19 cellular contexts compared by ENCODE assay signal in genomic region chr15:90138071-90138833, GRCh38. TPM values are rescaled to one million over a fixed set of nuclear protein-coding genes. Genes with fewer than 3 reads are reported as not detected.
A peak's percentile ranks its signal among the peaks of the same experiment; 100 is the strongest.
DNase-seq lines count a peak whose midpoint lies in the region; TF ChIP-seq lines count a peak whose summit lies in the region.
"Had no signal": no experiment of that assay in that cellular context is flagged by ENCODE, and none has a peak within 500 bp of the region (broad histone marks: within the 10 kb centered on the region; RNA-seq: fewer than 3 reads in every experiment).

No MANE protein-coding gene starts in this region.

- no peaks in the 10 kb centered on the region for H3K36me3 Mint-ChIP-seq in MCF 10A (ENCODE audit: insufficient read depth, unreplicated experiment)

- H4K20me1 ChIP-seq in BLaER1: no peaks in the 10 kb centered on the region

- no peaks in the 10 kb centered on the region for H3K36me3 ChIP-seq in BLaER1
- H3K36me3 ChIP-seq in esophagus muscularis mucosa: no peaks in the 10 kb centered on the region
- H3K36me3 ChIP-seq: MG63 had no signal

- 85% methylated on average over 11 of the region's 11 CpGs for WGBS in esophagus muscularis mucosa

- BruUV-seq in MCF 10A (replicated peaks; lab: Mats Ljungman, UMichigan): no TSS peak

- no peak overlapping the region for H3K27ac ChIP-seq in BLaER1
- H3K27ac ChIP-seq in esophagus muscularis mucosa (replicated peaks in 1 of 4): peak overlapping the region; percentile 4 to 56 (median 42)
- H3K27ac ChIP-seq: A549, HL-60, KMS-11 had no signal

- H3K4me3 Mint-ChIP-seq in MCF 10A (ENCODE audit: unreplicated experiment): no peak overlapping the region
- H3K4me3 Mint-ChIP-seq: CD4-positive, alpha-beta T cell had no signal

- no peak for TF ChIP-seq EP300 in esophagus muscularis mucosa (IDR thresholded peaks at IDR 0.05)

- H3K9me3 ChIP-seq in BLaER1 (no peaks in the 10 kb centered on the region), esophagus muscularis mucosa (no peaks in the 10 kb centered on the region)
- H3K9me3 ChIP-seq: A549, MG63 had no signal

- intact Hi-C loops in esophagus muscularis mucosa (cut with DNase I) (no loop called here), MCF 10A (cut with micrococcal nuclease) (no loop called here)

- H3K4me3 ChIP-seq in BLaER1 (no peak overlapping the region), esophagus muscularis mucosa (no peak overlapping the region)
- H3K4me3 ChIP-seq: A549, MG63 had no signal

- peaks cover 26% of the 10 kb centered on the region for H3K4me1 ChIP-seq in BLaER1
- H3K4me1 ChIP-seq in esophagus muscularis mucosa: peaks cover 8 to 18% (median 14%) of the 10 kb centered on the region in 4 donors

- CTCF ChIA-PET in MCF 10A (lab: Yijun Ruan, JAX): interaction anchor here (0.6 to 1.4 kb wide), 3 partner anchors 84 to 376 kb away, joined by 3 to 5 read pairs (median 4); no protein-coding TSS in a partner anchor

- DNase-seq in esophagus muscularis mucosa (ENCODE audit: extremely low spot score) (no peak), kidney glomerular epithelial cell (lab: John Stamatoyannopoulos, UW) (peak; percentile 17), renal cortical epithelial cell (ENCODE audit: low read depth) (peak; percentile 59), GM13976 (ENCODE audit: low spot score) (no peak), MCF 10A (ENCODE audit: unreplicated experiment) (no peak)
- no peak for DNase-seq in activated CD8-positive, alpha-beta memory T cell treated with anti-CD3 and anti-CD28 coated beads, Interleukin-2, amount 50 U/mL, for 48 hours
- DNase-seq: CD4-positive, alpha-beta T cell; DMS79 treated with DMSO at 0.1 percent for 48 hours; MG63; NCI-H1105 treated with DMSO at 0.1 percent for 48 hours; NCI-H187 treated with DMSO at 0.1 percent for 48 hours; NCI-H2171; NCI-H446 treated with DMSO at 0.1 percent for 48 hours; NCI-H82; SIG-M5 had no signal

- H3K9me3 Mint-ChIP-seq in MCF 10A (ENCODE audit: unreplicated experiment): no peaks in the 10 kb centered on the region

- POLR2A ChIA-PET in MCF 10A (lab: Yijun Ruan, JAX): interaction anchor here (1.1 kb wide), 1 partner anchor 95 kb away, joined by 3 read pairs; no protein-coding TSS in a partner anchor

- in situ Hi-C loops in GM13976 (cut with MboI; ENCODE audit: low sequenced_read_pairs, unreplicated experiment): no loop called here

- no peak for TF ChIP-seq POLR2A in esophagus muscularis mucosa (IDR thresholded peaks at IDR 0.05; ENCODE audit: low read depth)

- peak overlapping the region; percentile 45 for H3K4me2 ChIP-seq in BLaER1
- H3K4me2 ChIP-seq: A549, KMS-11 had no signal

- H3K27me3 ChIP-seq in BLaER1 (no peaks in the 10 kb centered on the region; the same call in 1 of the 2 replicates), esophagus muscularis mucosa (no peaks in the 10 kb centered on the region)
- H3K27me3 ChIP-seq: MG63 had no signal

- H3K9ac ChIP-seq in BLaER1: no peak overlapping the region
- H3K9ac ChIP-seq: KMS-11 had no signal

- H3K27ac Mint-ChIP-seq in MCF 10A (ENCODE audit: low read depth, unreplicated experiment): no peak overlapping the region

- H3K4me1 Mint-ChIP-seq in MCF 10A (ENCODE audit: insufficient read depth, unreplicated experiment): no peaks in the 10 kb centered on the region

- H3K27me3 Mint-ChIP-seq in MCF 10A (ENCODE audit: insufficient read depth, unreplicated experiment): peaks cover 15% of the 10 kb centered on the region
- H3K27me3 Mint-ChIP-seq: CD4-positive, alpha-beta T cell had no signal

- TF ChIP-seq CTCF in esophagus muscularis mucosa (IDR thresholded peaks at IDR 0.05) (no peak), GM13976 (IDR thresholded peaks at IDR 0.05; ENCODE audit: borderline replicate concordance, control extremely low read depth, extremely low read depth, insufficient read depth, missing control alignments) (no peak), MCF 10A (IDR thresholded peaks at IDR 0.05; ENCODE audit: unreplicated experiment) (no peak)

RNA-seq across cellular contexts. Expression of gene IDH2, which starts 36.0 kb away (rescaled TPM):
- total RNA-seq in esophagus muscularis mucosa (100 to 1,000 TPM; 119 to 228 (median 171) TPM), renal cortical epithelial cell (160 and 174 TPM in 2 replicates), MCF 10A (2022) (4.2 and 10.2 TPM in 2 replicates)

Comparison
In these comparisons a context has a peak if more than half of its experiments do, and no peak if none do; other contexts are left out.
1. DNase-seq: peak in kidney glomerular epithelial cell (single experiment) and renal cortical epithelial cell (single experiment); none in esophagus muscularis mucosa (single experiment), GM13976 (single experiment), activated CD8-positive, alpha-beta memory T cell treated with anti-CD3 and anti-CD28 coated beads, Interleukin-2, amount 50 U/mL, for 48 hours (single experiment) and MCF 10A (single experiment).
2. RNA of gene IDH2, which starts 36.0 kb away (total RNA-seq): 119 to 228 TPM in esophagus muscularis mucosa and 160 to 174 TPM in renal cortical epithelial cell; 4.2 to 10.2 TPM in MCF 10A; every median in the first group is over 10 times any median in the second.